1 cellular context compared by ENCODE assay signal in the genomic region with DNA sequence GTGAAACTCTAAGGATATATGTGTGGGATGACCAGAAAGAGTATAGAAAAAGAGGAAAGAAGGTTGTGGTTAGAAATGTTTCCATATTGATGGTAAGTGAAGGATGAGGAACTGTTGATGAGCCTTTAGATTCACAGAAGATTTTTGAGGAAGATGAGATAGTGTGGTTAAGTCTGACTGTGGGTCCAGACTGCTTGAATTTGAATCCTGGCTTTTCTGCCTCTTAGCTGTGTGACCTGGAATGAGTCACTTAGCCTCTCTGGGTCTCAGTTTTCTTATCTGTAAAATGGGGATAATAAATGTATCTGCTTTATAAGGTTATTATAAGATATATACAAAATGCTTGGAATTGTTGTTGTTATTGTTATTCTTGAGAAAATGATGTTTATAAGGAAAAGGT.
TF ChIP-seq lines count a peak whose summit lies in the region.

No MANE protein-coding gene starts in this region.

TF ChIP-seq in HepG2, 621 proteins besides CTCF, POLR2A, EP300 and RAD21 (continued from another document):
- TF ChIP-seq CEBPG (CRISPR knock-in tag; IDR thresholded peaks at IDR 0.05) = no peak
- TF ChIP-seq, protein P1, sequence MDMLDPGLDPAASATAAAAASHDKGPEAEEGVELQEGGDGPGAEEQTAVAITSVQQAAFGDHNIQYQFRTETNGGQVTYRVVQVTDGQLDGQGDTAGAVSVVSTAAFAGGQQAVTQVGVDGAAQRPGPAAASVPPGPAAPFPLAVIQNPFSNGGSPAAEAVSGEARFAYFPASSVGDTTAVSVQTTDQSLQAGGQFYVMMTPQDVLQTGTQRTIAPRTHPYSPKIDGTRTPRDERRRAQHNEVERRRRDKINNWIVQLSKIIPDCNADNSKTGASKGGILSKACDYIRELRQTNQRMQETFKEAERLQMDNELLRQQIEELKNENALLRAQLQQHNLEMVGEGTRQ (IDR thresholded peaks at IDR 0.05; ENCODE audit: low read depth, low read length) = no peak
- TF ChIP-seq, protein P1 (CRISPR knock-in tag; IDR thresholded peaks at IDR 0.05; ENCODE audit: borderline replicate concordance) = no peak
TF ChIP-seq in HepG2: peak in this region for 1.
